In the genomic region with DNA sequence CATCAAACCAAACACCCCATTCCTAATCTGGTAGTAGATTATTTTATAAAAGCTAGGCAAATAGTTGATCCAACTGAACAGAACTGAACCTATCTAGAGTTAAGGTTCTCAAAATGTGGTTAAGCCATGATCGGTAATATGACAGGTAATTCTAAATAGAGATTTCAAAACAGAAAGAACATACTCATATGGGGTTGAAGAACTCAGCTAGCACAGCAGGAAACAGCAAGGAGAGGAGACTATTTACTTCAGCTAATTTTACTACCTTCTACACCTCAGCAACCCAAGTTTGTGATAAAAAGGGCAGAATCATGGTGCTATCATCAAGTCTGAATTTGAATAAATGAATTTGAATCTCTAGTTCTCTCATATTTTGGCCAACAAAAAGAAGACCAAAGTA, we compare ENCODE assay signal across 24 cellular contexts. TPM values are rescaled to one million over a fixed set of nuclear protein-coding genes. Genes with fewer than 3 reads are reported as not detected.
A peak's percentile ranks its signal among the peaks of the same experiment; 100 is the strongest.
DNase-seq lines count a peak whose midpoint lies in the region; ATAC-seq, FAIRE-seq and TF ChIP-seq lines count a peak whose summit lies in the region.
"Had no signal": no experiment of that assay in that cellular context is flagged by ENCODE, and none has a peak within 500 bp of the region (broad histone marks: within the 10 kb centered on the region; RNA-seq: fewer than 3 reads in every experiment).

No MANE protein-coding gene starts in this region.

- TF ChIP-seq CTCF in neutrophil (IDR thresholded peaks at IDR 0.05), result no peak

- no peaks in the 10 kb centered on the region for H3K27me3 Mint-ChIP-seq in activated T-cell treated with anti-CD3 and anti-CD28 coated beads, Interleukin-2, amount 50 U/mL, for 4 hours (ENCODE audit: low read depth)
- H3K27me3 Mint-ChIP-seq in activated naive CD8-positive, alpha-beta T cell, result no peaks in the 10 kb centered on the region
- H3K27me3 Mint-ChIP-seq: activated CD8-positive, alpha-beta memory T cell treated with anti-CD3 and anti-CD28 coated beads, Interleukin-2, amount 10 ng/mL, durations not matched to agents 7 days and 5 days; brain had no signal

- peak overlapping the region; percentile 31 for H3K4me3 Mint-ChIP-seq in activated T-cell treated with anti-CD3 and anti-CD28 coated beads, Interleukin-2, amount 50 U/mL, for 4 hours
- peak overlapping the region; percentile 54 for H3K4me3 Mint-ChIP-seq in activated naive CD8-positive, alpha-beta T cell
- H3K4me3 Mint-ChIP-seq: activated CD8-positive, alpha-beta memory T cell treated with anti-CD3 and anti-CD28 coated beads, Interleukin-2, amount 10 ng/mL, durations not matched to agents 7 days and 5 days; brain had no signal

- no peaks in the 10 kb centered on the region for H3K9me3 ChIP-seq in neutrophil
- H3K9me3 ChIP-seq: adrenal gland, tibial artery had no signal

- H3K4me3 ChIP-seq in neutrophil (ENCODE audit: low read depth in 1 of 2, low read length in 1 of 2), result no peak overlapping the region
- H3K4me3 ChIP-seq: adrenal gland; BLaER1 treated with 17β-estradiol and CSF1 and Interleukin-3, amounts not matched to agents 10 nM and 100 nM; smooth muscle cell; tibial artery had no signal

- no peaks in the 10 kb centered on the region for H3K36me3 ChIP-seq in neutrophil
- H3K36me3 ChIP-seq: adrenal gland had no signal

- H3K27me3 ChIP-seq in neutrophil, result no peaks in the 10 kb centered on the region
- H3K27me3 ChIP-seq: adrenal gland; BLaER1 treated with 17β-estradiol and CSF1 and Interleukin-3, amounts not matched to agents 10 nM and 100 nM; tibial artery had no signal

- peak; percentile 76 for FAIRE-seq in GM12892 (lab: Jason Lieb, UNC)

- H3K27ac ChIP-seq in neutrophil, result peak overlapping the region; percentile 55
- H3K27ac ChIP-seq: adrenal gland; BLaER1 treated with 17β-estradiol and CSF1 and Interleukin-3, amounts not matched to agents 10 nM and 100 nM; epithelial cell of prostate; tibial artery had no signal

- no peak for DNase-seq in activated T-cell treated with anti-CD3 and anti-CD28 coated beads, Interleukin-2, amount 50 U/mL, for 4 hours
- DNase-seq in activated T-cell treated with anti-CD3 and anti-CD28 coated beads, Interleukin-2, amount 50 U/mL, for 48 hours, result no peak
- DNase-seq in GM12892 (ENCODE audit: insufficient read length) (no peak), Ammon's horn (ENCODE audit: low spot score) (no peak), left ventricle myocardium superior (no peak)
- no peak for DNase-seq in stimulated activated CD4-positive, alpha-beta T cell treated with anti-CD3 and anti-CD28 coated beads, Interleukin-12 subunit alpha, Interleukin-12 subunit beta, amount 100 ng/mL, for 4 hours
- DNase-seq: ACHN; activated CD8-positive, alpha-beta memory T cell treated with anti-CD3 and anti-CD28 coated beads, Interleukin-2, amount 10 ng/mL, durations not matched to agents 7 days and 5 days; activated effector memory CD4-positive, alpha-beta T cell treated with anti-CD3 and anti-CD28 coated beads, Interleukin-2, amount 50 U/mL, for 16 hours; adrenal gland; NCI-H1436; NCI-H2107; NCI-H446; retina; Right ventricle myocardium superior; stimulated activated CD4-positive, alpha-beta T cell treated with anti-CD3 and anti-CD28 coated beads, Interleukin-4, amount 100 ng/mL, for 1 hour; stimulated activated naive CD4-positive, alpha-beta T cell treated with Interleukin-2 at 50 U/mL for 16 hours; tibial artery had no signal

- TF ChIP-seq POLR2A in GM12892 (IDR thresholded peaks at IDR 0.05; ENCODE audit: low read depth, low read length), result no peak

- H3K9me3 Mint-ChIP-seq in activated T-cell treated with anti-CD3 and anti-CD28 coated beads, Interleukin-2, amount 50 U/mL, for 4 hours, result no peaks in the 10 kb centered on the region
- no peaks in the 10 kb centered on the region for H3K9me3 Mint-ChIP-seq in activated naive CD8-positive, alpha-beta T cell (ENCODE audit: low read depth)
- H3K9me3 Mint-ChIP-seq: brain had no signal

- ATAC-seq in activated T-cell treated with anti-CD3 and anti-CD28 coated beads, Interleukin-2, amount 50 U/mL, for 4 hours, result peak; percentile 50 to 55
- no peak for ATAC-seq in left ventricle myocardium superior
- ATAC-seq: activated CD8-positive, alpha-beta memory T cell treated with anti-CD3 and anti-CD28 coated beads, Interleukin-2, amount 10 ng/mL, durations not matched to agents 7 days and 5 days had no signal

- peaks cover 41% of the 10 kb centered on the region for H3K36me3 Mint-ChIP-seq in activated T-cell treated with anti-CD3 and anti-CD28 coated beads, Interleukin-2, amount 50 U/mL, for 4 hours (ENCODE audit: insufficient read depth)
- peaks cover 23% of the 10 kb centered on the region for H3K36me3 Mint-ChIP-seq in activated naive CD8-positive, alpha-beta T cell

- H3K4me1 Mint-ChIP-seq in activated T-cell treated with anti-CD3 and anti-CD28 coated beads, Interleukin-2, amount 50 U/mL, for 4 hours (ENCODE audit: low read depth), result peaks cover 59% of the 10 kb centered on the region
- H3K4me1 Mint-ChIP-seq in activated naive CD8-positive, alpha-beta T cell (ENCODE audit: low read depth), result peaks cover 16% of the 10 kb centered on the region

- H3K4me1 ChIP-seq in neutrophil (ENCODE audit: control insufficient read depth in 1 of 2, insufficient read depth in 1 of 2, low read depth in 1 of 2, low read length in 1 of 2), result peaks cover 43 to 57% of the 10 kb centered on the region in 2 experiments
- H3K4me1 ChIP-seq: adrenal gland had no signal

- H3K27ac Mint-ChIP-seq in activated naive CD8-positive, alpha-beta T cell, result peak overlapping the region; percentile 70
- H3K27ac Mint-ChIP-seq: activated CD8-positive, alpha-beta memory T cell treated with anti-CD3 and anti-CD28 coated beads, Interleukin-2, amount 10 ng/mL, durations not matched to agents 7 days and 5 days; brain had no signal

- intact Hi-C loops in left ventricle myocardium superior (cut with micrococcal nuclease), result no loop called here

RNA-seq across cellular contexts. Expression of gene CD47, which starts 11.8 kb away (rescaled TPM):
- total RNA-seq in activated T-cell treated with anti-CD3 and anti-CD28 coated beads, Interleukin-2, amount 50 U/mL, for 4 hours, result 100 to 1,000 TPM; 112 to 126 (median 115) TPM
- polyA plus RNA-seq in GM12892 (2012; ENCODE audit: missing spikeins), result 120 TPM
- 37.7 TPM for total RNA-seq in left ventricle myocardium superior
